ENCODE assay signal across 1 cellular context in the genomic region with DNA sequence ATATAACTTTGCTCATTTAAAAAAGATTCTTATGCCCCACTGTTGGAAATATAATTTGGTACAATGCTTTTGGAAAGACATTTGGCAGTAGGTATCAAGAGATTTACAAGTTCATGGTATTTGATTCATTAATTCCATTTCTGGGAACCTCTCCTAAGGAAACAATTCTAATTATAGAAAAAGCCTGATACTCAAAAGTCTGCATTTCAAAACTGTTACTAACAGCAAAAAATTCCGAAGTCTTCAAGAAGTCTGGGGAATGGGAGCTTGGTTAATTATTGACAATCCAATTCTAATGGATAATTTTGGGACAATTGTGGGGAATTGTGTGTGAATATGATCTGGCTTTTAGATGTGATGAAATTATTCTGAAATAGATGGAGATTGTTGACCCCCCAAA.
TF ChIP-seq lines count a peak whose summit lies in the region.

No MANE protein-coding gene starts in this region.

TF ChIP-seq in HepG2, 621 proteins besides CTCF, POLR2A, EP300 and RAD21:
- no peak for TF ChIP-seq RBAK (CRISPR knock-in tag; IDR thresholded peaks at IDR 0.05)
- TF ChIP-seq, protein P1, sequence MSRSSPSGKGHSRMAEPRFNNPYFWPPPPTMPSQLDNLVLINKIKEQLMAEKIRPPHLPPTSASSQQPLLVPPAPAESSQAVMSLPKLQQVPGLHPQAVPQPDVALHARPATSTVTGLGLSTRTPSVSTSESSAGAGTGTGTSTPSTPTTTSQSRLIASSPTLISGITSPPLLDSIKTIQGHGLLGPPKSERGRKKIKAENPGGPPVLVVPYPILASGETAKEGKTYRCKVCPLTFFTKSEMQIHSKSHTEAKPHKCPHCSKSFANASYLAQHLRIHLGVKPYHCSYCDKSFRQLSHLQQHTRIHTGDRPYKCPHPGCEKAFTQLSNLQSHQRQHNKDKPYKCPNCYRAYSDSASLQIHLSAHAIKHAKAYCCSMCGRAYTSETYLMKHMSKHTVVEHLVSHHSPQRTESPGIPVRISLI (CRISPR knock-in tag; IDR thresholded peaks at IDR 0.05; ENCODE audit: borderline replicate concordance), result no peak
- TF ChIP-seq, protein P2, sequence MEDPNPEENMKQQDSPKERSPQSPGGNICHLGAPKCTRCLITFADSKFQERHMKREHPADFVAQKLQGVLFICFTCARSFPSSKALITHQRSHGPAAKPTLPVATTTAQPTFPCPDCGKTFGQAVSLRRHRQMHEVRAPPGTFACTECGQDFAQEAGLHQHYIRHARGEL (CRISPR knock-in tag; IDR thresholded peaks at IDR 0.05), result no peak
- no peak for TF ChIP-seq RXRB (CRISPR knock-in tag; IDR thresholded peaks at IDR 0.05; ENCODE audit: borderline replicate concordance)
TF ChIP-seq in HepG2: peak in this region for 0.
